ENCODE assay signal across 1 cellular context in genomic region chr1:233230011-233230410, GRCh38.
TF ChIP-seq lines count a peak whose summit lies in the region.

No MANE protein-coding gene starts in this region.

TF ChIP-seq in GM23338, 12 proteins besides CTCF, POLR2A, EP300 and RAD21 (continued from another document):
- TF ChIP-seq ZNF462 (CRISPR knock-in tag; IDR thresholded peaks at IDR 0.05) = no peak
- TF ChIP-seq REST (IDR thresholded peaks at IDR 0.05; ENCODE audit: unreplicated experiment) = no peak
- no peak for TF ChIP-seq EZH2phosphoT487 (IDR thresholded peaks at IDR 0.05; ENCODE audit: unreplicated experiment)
- TF ChIP-seq EZH2 (IDR thresholded peaks at IDR 0.05; ENCODE audit: low read depth, unreplicated experiment) = no peak
- TF ChIP-seq JUNB (IDR thresholded peaks at IDR 0.05; ENCODE audit: unreplicated experiment) = no peak
- no peak for TF ChIP-seq STAT1 (IDR thresholded peaks at IDR 0.05; ENCODE audit: unreplicated experiment)
- no peak for TF ChIP-seq POLR2AphosphoS5 (IDR thresholded peaks at IDR 0.05; ENCODE audit: low read depth)
- TF ChIP-seq CREB1 (CRISPR knock-in tag; IDR thresholded peaks at IDR 0.05; ENCODE audit: low read depth) = no peak
- TF ChIP-seq ZNF114 (CRISPR knock-in tag; IDR thresholded peaks at IDR 0.05) = no peak
